18 cellular contexts compared by ENCODE assay signal in genomic region chr18:62435435-62436031, GRCh38.
DNase-seq lines count a peak whose midpoint lies in the region; ATAC-seq, FAIRE-seq and TF ChIP-seq lines count a peak whose summit lies in the region.
"Had no signal": no experiment of that assay in that cellular context is flagged by ENCODE, and none has a peak within 500 bp of the region (broad histone marks: within the 10 kb centered on the region; RNA-seq: fewer than 3 reads in every experiment).

No MANE protein-coding gene starts in this region.

- DNase-seq in Ammon's horn (ENCODE audit: low spot score) (peak; percentile 46), D721Med (ENCODE audit: insufficient read length, low spot score) (no peak), SK-MEL-5 (ENCODE audit: low read depth, low spot score) (peak; percentile 27), nephron progenitor cell (no peak), SW 1271 (lab: John Stamatoyannopoulos, UW) (no peak)
- no peak for DNase-seq in stimulated activated naive CD8-positive, alpha-beta T cell treated with anti-CD3 and anti-CD28 coated beads, Interleukin-15, amount 100 ng/mL, for 72 hours
- DNase-seq: activated CD8-positive, alpha-beta T cell treated with anti-CD3 and anti-CD28 coated beads, Interleukin-2, amount 10 ng/mL, durations not matched to agents 7 days and 5 days; activated naive CD4-positive, alpha-beta T cell treated with anti-CD3 and anti-CD28 coated beads, Interleukin-2, amount 50 U/mL, for 16 hours; activated T-cell treated with anti-CD3 and anti-CD28 coated beads, Interleukin-2, amount 50 U/mL, for 72 hours; CD4-positive, alpha-beta memory T cell; dermis blood vessel endothelial cell; glutamatergic neuron; NCI-H1105; posterior cingulate gyrus had no signal

- ATAC-seq in GM21576 (IDR thresholded peaks at IDR 0.05; ENCODE audit: unreplicated experiment) (no peak), HG02885 (IDR thresholded peaks at IDR 0.05; ENCODE audit: poor library complexity, unreplicated experiment) (no peak)
- ATAC-seq in stimulated activated naive CD8-positive, alpha-beta T cell treated with anti-CD3 and anti-CD28 coated beads, Interleukin-15, amount 100 ng/mL, for 72 hours = no peak
- ATAC-seq: activated CD4-positive, CD25-positive, alpha-beta regulatory T cell treated with anti-CD3 and anti-CD28 coated beads, Interleukin-2, amount 50 U/mL, for 24 hours; activated CD8-positive, alpha-beta T cell treated with anti-CD3 and anti-CD28 coated beads, Interleukin-2, amount 10 ng/mL, durations not matched to agents 7 days and 5 days; activated T-cell treated with anti-CD3 and anti-CD28 coated beads, Interleukin-2, amount 50 U/mL, for 72 hours had no signal

- FAIRE-seq in D721Med (lab: Jason Lieb, UNC) = peak; percentile 92

- H3K4me1 Mint-ChIP-seq in nephron progenitor cell = peaks cover 14% of the 10 kb centered on the region
- no peaks in the 10 kb centered on the region for H3K4me1 Mint-ChIP-seq in stimulated activated naive CD8-positive, alpha-beta T cell treated with anti-CD3 and anti-CD28 coated beads, Interleukin-15, amount 100 ng/mL, for 72 hours
- H3K4me1 Mint-ChIP-seq: CD4-positive, alpha-beta memory T cell had no signal

- no peak for TF ChIP-seq CTCF in D721Med (IDR thresholded peaks at IDR 0.05; ENCODE audit: insufficient read depth, missing control alignments)
- TF ChIP-seq CTCF in nephron progenitor cell (IDR thresholded peaks at IDR 0.05) = no peak

- H3K27me3 Mint-ChIP-seq in nephron progenitor cell (ENCODE audit: low read depth, poor library complexity) = peaks cover 7% of the 10 kb centered on the region
- peaks cover 18% of the 10 kb centered on the region for H3K27me3 Mint-ChIP-seq in stimulated activated naive CD8-positive, alpha-beta T cell treated with anti-CD3 and anti-CD28 coated beads, Interleukin-15, amount 100 ng/mL, for 72 hours

- no peaks in the 10 kb centered on the region for H3K36me3 Mint-ChIP-seq in nephron progenitor cell (ENCODE audit: low read depth)
- H3K36me3 Mint-ChIP-seq: CD4-positive, alpha-beta memory T cell had no signal

- H3K4me3 Mint-ChIP-seq in nephron progenitor cell = no peak overlapping the region
- no peak overlapping the region for H3K4me3 Mint-ChIP-seq in stimulated activated naive CD8-positive, alpha-beta T cell treated with anti-CD3 and anti-CD28 coated beads, Interleukin-15, amount 100 ng/mL, for 72 hours
- H3K4me3 Mint-ChIP-seq: activated CD8-positive, alpha-beta T cell treated with anti-CD3 and anti-CD28 coated beads, Interleukin-2, amount 10 ng/mL, durations not matched to agents 7 days and 5 days; activated T-cell treated with anti-CD3 and anti-CD28 coated beads, Interleukin-2, amount 50 U/mL, for 72 hours; CD4-positive, alpha-beta memory T cell; nephron had no signal

- in situ Hi-C loops in SK-MEL-5 (cut with HindIII; ENCODE audit: low pct_unique_long_range_greater_than_20kb, low sequenced_read_pairs) = no loop called here

- H3K9me3 Mint-ChIP-seq in nephron progenitor cell = peaks cover 5% of the 10 kb centered on the region
- no peaks in the 10 kb centered on the region for H3K9me3 Mint-ChIP-seq in stimulated activated naive CD8-positive, alpha-beta T cell treated with anti-CD3 and anti-CD28 coated beads, Interleukin-15, amount 100 ng/mL, for 72 hours
- H3K9me3 Mint-ChIP-seq: activated T-cell treated with anti-CD3 and anti-CD28 coated beads, Interleukin-2, amount 50 U/mL, for 72 hours; CD4-positive, alpha-beta memory T cell had no signal

- peak overlapping the region; percentile 50 for H3K27ac Mint-ChIP-seq in nephron progenitor cell
- H3K27ac Mint-ChIP-seq in stimulated activated naive CD8-positive, alpha-beta T cell treated with anti-CD3 and anti-CD28 coated beads, Interleukin-15, amount 100 ng/mL, for 72 hours = no peak overlapping the region
- H3K27ac Mint-ChIP-seq: activated CD8-positive, alpha-beta T cell treated with anti-CD3 and anti-CD28 coated beads, Interleukin-2, amount 10 ng/mL, durations not matched to agents 7 days and 5 days; activated T-cell treated with anti-CD3 and anti-CD28 coated beads, Interleukin-2, amount 50 U/mL, for 72 hours; CD4-positive, alpha-beta memory T cell; nephron had no signal

Comparison
In these comparisons a context has a peak if more than half of its experiments do, and no peak if none do; other contexts are left out.
1. DNase-seq: peak in Ammon's horn (single experiment) and SK-MEL-5 (single experiment); none in D721Med (single experiment), nephron progenitor cell (single experiment), stimulated activated naive CD8-positive, alpha-beta T cell treated with anti-CD3 and anti-CD28 coated beads, Interleukin-15, amount 100 ng/mL, for 72 hours (0 of 2) and SW 1271 (0 of 2).